In genomic region chr7:30162622-30163124, GRCh38 we compare ENCODE assay signal across 9 cellular contexts. TPM values are rescaled to one million over a fixed set of nuclear protein-coding genes. Genes with fewer than 3 reads are reported as not detected.
A peak's percentile ranks its signal among the peaks of the same experiment; 100 is the strongest.
DNase-seq lines count a peak whose midpoint lies in the region; ATAC-seq and TF ChIP-seq lines count a peak whose summit lies in the region.
"Had no signal": no experiment of that assay in that cellular context is flagged by ENCODE, and none has a peak within 500 bp of the region (broad histone marks: within the 10 kb centered on the region; RNA-seq: fewer than 3 reads in every experiment).

No MANE protein-coding gene starts in this region.

- H3K4me2 ChIP-seq in fibroblast of lung (ENCODE audit: extremely low read depth, insufficient read depth, low read length), result no peak overlapping the region

- H3K9ac ChIP-seq in fibroblast of lung (ENCODE audit: insufficient read depth, low read length), result no peak overlapping the region

- H3K79me2 ChIP-seq in fibroblast of lung (ENCODE audit: control insufficient read depth, insufficient read depth, low read length), result no peaks in the 10 kb centered on the region

- TF ChIP-seq CTCF in fibroblast of lung (conservative IDR thresholded peaks at IDR 0.05 in 1 of 2, IDR thresholded peaks at IDR 0.05 in 1 of 2; ENCODE audit: low read depth in 1 of 2, low read length in 2 of 2), result no peak

- no peaks in the 10 kb centered on the region for H3K9me3 Mint-ChIP-seq in stimulated activated memory B cell treated with anti-CD40 and anti-IgM and Interleukin-4, amounts not matched to agents 10 μg/mL and 1 μg/mL and 100 μg/mL, for 72 hours

- peak overlapping the region; percentile 49; the same call in 1 of the 2 replicates for H3K4me3 ChIP-seq in GM08714 (ENCODE audit: low read length)
- H3K4me3 ChIP-seq in fibroblast of lung (replicated peaks in 1 of 4; ENCODE audit: control extremely low read depth in 1 of 4, insufficient read depth in 1 of 4, low read depth in 3 of 4, low read length in 4 of 4), result no peak overlapping the region
- H3K4me3 ChIP-seq: SK-N-MC had no signal

- no peaks in the 10 kb centered on the region for H3K27me3 ChIP-seq in fibroblast of lung (ENCODE audit: control insufficient read depth, insufficient read depth, low read length)

- H3K9me3 ChIP-seq in fibroblast of lung (ENCODE audit: control insufficient read depth, insufficient read depth, low read depth, low read length), result no peaks in the 10 kb centered on the region

- ATAC-seq in HG03354 (IDR thresholded peaks at IDR 0.05; ENCODE audit: poor library complexity, severe bottlenecking, unreplicated experiment) (peak; percentile 48), GM19023 (IDR thresholded peaks at IDR 0.05; ENCODE audit: unreplicated experiment) (no peak)
- ATAC-seq in stimulated activated memory B cell treated with anti-CD40 and anti-IgM and Interleukin-4, amounts not matched to agents 10 μg/mL and 1 μg/mL and 100 μg/mL, for 72 hours, result no peak

- peak; percentile 63 for DNase-seq in RPMI7951 (ENCODE audit: low read depth)
- peak; percentile 40 to 77 for DNase-seq in fibroblast of lung (ENCODE audit: low read depth in 2 of 2)
- no peak for DNase-seq in cerebellar nuclear complex (lab: John Stamatoyannopoulos, UW)
- no peak for DNase-seq in islet precursor cell

- peaks cover 54% of the 10 kb centered on the region for H3K4me1 Mint-ChIP-seq in stimulated activated memory B cell treated with anti-CD40 and anti-IgM and Interleukin-4, amounts not matched to agents 10 μg/mL and 1 μg/mL and 100 μg/mL, for 72 hours

- no peaks in the 10 kb centered on the region for H3K4me1 ChIP-seq in fibroblast of lung (ENCODE audit: control insufficient read depth, extremely low read depth, insufficient read depth, low read length)

- H3K27ac Mint-ChIP-seq in stimulated activated memory B cell treated with anti-CD40 and anti-IgM and Interleukin-4, amounts not matched to agents 10 μg/mL and 1 μg/mL and 100 μg/mL, for 72 hours, result peak overlapping the region; percentile 75

- no peaks in the 10 kb centered on the region for H4K20me1 ChIP-seq in fibroblast of lung (ENCODE audit: control insufficient read depth, extremely low read depth, insufficient read depth, low read length)

- H3K4me3 Mint-ChIP-seq in stimulated activated memory B cell treated with anti-CD40 and anti-IgM and Interleukin-4, amounts not matched to agents 10 μg/mL and 1 μg/mL and 100 μg/mL, for 72 hours, result peak overlapping the region; percentile 44

- H3K36me3 Mint-ChIP-seq in stimulated activated memory B cell treated with anti-CD40 and anti-IgM and Interleukin-4, amounts not matched to agents 10 μg/mL and 1 μg/mL and 100 μg/mL, for 72 hours, result no peaks in the 10 kb centered on the region

- no peak overlapping the region for H2AFZ ChIP-seq in fibroblast of lung (ENCODE audit: low read length)

- no peak overlapping the region for H3K27ac ChIP-seq in fibroblast of lung (ENCODE audit: insufficient read depth, low read length)
- H3K27ac ChIP-seq: SK-N-MC had no signal

- no peaks in the 10 kb centered on the region for H3K27me3 Mint-ChIP-seq in stimulated activated memory B cell treated with anti-CD40 and anti-IgM and Interleukin-4, amounts not matched to agents 10 μg/mL and 1 μg/mL and 100 μg/mL, for 72 hours

- H3K36me3 ChIP-seq in fibroblast of lung (ENCODE audit: control insufficient read depth, insufficient read depth, low read length), result peaks cover 1% of the 10 kb centered on the region

RNA-seq across cellular contexts. Expression of gene MTURN, which starts 27.9 kb away (rescaled TPM):
- total RNA-seq in RPMI7951 (2014; rRNA removed; shearing (Covaris generic)), result 5.0 and 9.1 TPM in 2 replicates
- total RNA-seq in fibroblast of lung, result 12.9 and 16.9 TPM in 2 replicates
- 6.8 and 7.1 TPM in 2 replicates for polyA plus RNA-seq in fibroblast of lung
- 6.6 and 8.9 TPM in 2 replicates for polyA plus RNA-seq in fibroblast of lung (2012)
- 0.12 and 3.9 TPM in 2 replicates for polyA minus RNA-seq in fibroblast of lung (ENCODE audit: low replicate concordance)

Comparison
In these comparisons a context has a peak if more than half of its experiments do, and no peak if none do; other contexts are left out.
1. DNase-seq: peak in RPMI7951 (single experiment) and fibroblast of lung (2 of 2); none in cerebellar nuclear complex (0 of 2) and islet precursor cell (single experiment).